In genomic region chrX:139246295-139246694, GRCh38 we compare ENCODE assay signal across 26 cellular contexts.
"Had no signal": no experiment of that assay in that cellular context is flagged by ENCODE, and none has a peak within 500 bp of the region (broad histone marks: within the 10 kb centered on the region; RNA-seq: fewer than 3 reads in every experiment).

No MANE protein-coding gene starts in this region.

- H3K4me1 ChIP-seq: esophagus squamous epithelium, gastroesophageal sphincter, heart left ventricle, lower lobe of right lung, testis, uterus had no signal

- H3K36me3 Mint-ChIP-seq: activated naive CD4-positive, alpha-beta T cell treated with anti-CD3 and anti-CD28 coated beads, Interleukin-2, amount 50 U/mL, for 72 hours; naive thymus-derived CD4-positive, alpha-beta T cell; stimulated activated naive B cell treated with anti-CD40 and anti-IgM and Interleukin-4, amounts not matched to agents 10 μg/mL and 1 μg/mL and 100 μg/mL, for 72 hours had no signal

- H3K4me3 Mint-ChIP-seq: activated CD4-positive, alpha-beta T cell treated with anti-CD3 and anti-CD28 coated beads, Interleukin-2, amount 10 ng/mL, durations not matched to agents 24 days and 14 days; activated CD8-positive, alpha-beta T cell treated with anti-CD3 and anti-CD28 coated beads for 36 hours; activated T-helper 1 cell treated with anti-CD3 and anti-CD28 coated beads, Interleukin-12 subunit alpha, Interleukin-12 subunit beta, Interleukin-2, Interleukin-4 antibody, amounts not matched to agents 30 ng/mL and 10 ng/mL and 1 ng/mL, durations not matched to agents 14 hours and 24 hours and 36 hours; naive thymus-derived CD4-positive, alpha-beta T cell; neural crest cell; stimulated activated naive B cell treated with anti-CD40 and anti-IgM and Interleukin-4, amounts not matched to agents 10 μg/mL and 1 μg/mL and 100 μg/mL, for 72 hours had no signal

- H3K4me1 Mint-ChIP-seq: activated CD4-positive, alpha-beta T cell treated with anti-CD3 and anti-CD28 coated beads, Interleukin-2, amount 10 ng/mL, durations not matched to agents 24 days and 14 days; naive thymus-derived CD4-positive, alpha-beta T cell; stimulated activated naive B cell treated with anti-CD40 and anti-IgM and Interleukin-4, amounts not matched to agents 10 μg/mL and 1 μg/mL and 100 μg/mL, for 72 hours had no signal

- H3K9me3 ChIP-seq: esophagus squamous epithelium, gastroesophageal sphincter, lower lobe of right lung, testis, uterus had no signal

- H3K36me3 ChIP-seq: esophagus squamous epithelium, gastroesophageal sphincter, heart left ventricle, lower lobe of right lung, uterus had no signal

- H3K9me3 Mint-ChIP-seq: activated CD4-positive, alpha-beta T cell treated with anti-CD3 and anti-CD28 coated beads, Interleukin-2, amount 10 ng/mL, durations not matched to agents 24 days and 14 days; activated T-helper 1 cell treated with anti-CD3 and anti-CD28 coated beads, Interleukin-12 subunit alpha, Interleukin-12 subunit beta, Interleukin-2, Interleukin-4 antibody, amounts not matched to agents 30 ng/mL and 10 ng/mL and 1 ng/mL, durations not matched to agents 14 hours and 24 hours and 36 hours had no signal

- DNase-seq: activated CD4-positive, alpha-beta T cell treated with anti-CD3 and anti-CD28 coated beads, Interleukin-2, amount 10 ng/mL, durations not matched to agents 24 days and 14 days; activated CD8-positive, alpha-beta T cell treated with anti-CD3 and anti-CD28 coated beads for 36 hours; activated gamma-delta T cell treated with Interleukin-2 at 50 U/mL for 16 hours; cerebellar nuclear complex; esophagus squamous epithelium; heart left ventricle; islet precursor cell; lower lobe of right lung; naive thymus-derived CD4-positive, alpha-beta T cell; stimulated activated CD4-positive, alpha-beta T cell treated with anti-CD3 and anti-CD28 coated beads, Interleukin-15, amount 100 ng/mL, for 24 hours; stimulated activated CD4-positive, alpha-beta T cell treated with anti-CD3 and anti-CD28 coated beads, Interleukin-2, amount 100 ng/mL, for 48 hours; stimulated activated CD8-positive, alpha-beta memory T cell treated with anti-CD3 and anti-CD28 coated beads, Interleukin-4, amount 100 ng/mL, for 48 hours; stimulated activated naive B cell treated with anti-CD40 and anti-IgM and Interleukin-4, amounts not matched to agents 10 μg/mL and 1 μg/mL and 100 μg/mL, for 72 hours; testis; trophoblast cell; uterus had no signal

- H3K27ac ChIP-seq: coronary artery, esophagus squamous epithelium, gastroesophageal sphincter, heart left ventricle, lower lobe of right lung, testis, uterus, VCaP had no signal

- H3K27me3 ChIP-seq: esophagus squamous epithelium, gastroesophageal sphincter, testis, uterus had no signal

- H3K4me3 ChIP-seq: coronary artery, esophagus squamous epithelium, gastroesophageal sphincter, heart left ventricle, lower lobe of right lung, smooth muscle cell, testis, uterus had no signal

- H3K27ac Mint-ChIP-seq: activated CD4-positive, alpha-beta T cell treated with anti-CD3 and anti-CD28 coated beads, Interleukin-2, amount 10 ng/mL, durations not matched to agents 24 days and 14 days; activated CD8-positive, alpha-beta T cell treated with anti-CD3 and anti-CD28 coated beads for 36 hours; activated naive CD4-positive, alpha-beta T cell treated with anti-CD3 and anti-CD28 coated beads, Interleukin-2, amount 50 U/mL, for 72 hours; activated T-helper 1 cell treated with anti-CD3 and anti-CD28 coated beads, Interleukin-12 subunit alpha, Interleukin-12 subunit beta, Interleukin-2, Interleukin-4 antibody, amounts not matched to agents 30 ng/mL and 10 ng/mL and 1 ng/mL, durations not matched to agents 14 hours and 24 hours and 36 hours; naive thymus-derived CD4-positive, alpha-beta T cell; stimulated activated naive B cell treated with anti-CD40 and anti-IgM and Interleukin-4, amounts not matched to agents 10 μg/mL and 1 μg/mL and 100 μg/mL, for 72 hours had no signal

- ATAC-seq: activated CD4-positive, CD25-positive, alpha-beta regulatory T cell treated with anti-CD3 and anti-CD28 coated beads, Interleukin-2, amount 50 U/mL, for 24 hours; activated CD8-positive, alpha-beta T cell treated with anti-CD3 and anti-CD28 coated beads for 36 hours; activated naive CD4-positive, alpha-beta T cell treated with anti-CD3 and anti-CD28 coated beads, Interleukin-2, amount 50 U/mL, for 72 hours; gastroesophageal sphincter; heart left ventricle; left lobe of liver; lower lobe of right lung; naive thymus-derived CD4-positive, alpha-beta T cell; sciatic nerve; stimulated activated naive B cell treated with anti-CD40 and anti-IgM and Interleukin-4, amounts not matched to agents 10 μg/mL and 1 μg/mL and 100 μg/mL, for 72 hours had no signal

- H3K27me3 Mint-ChIP-seq: activated CD4-positive, alpha-beta T cell treated with anti-CD3 and anti-CD28 coated beads, Interleukin-2, amount 10 ng/mL, durations not matched to agents 24 days and 14 days; activated CD8-positive, alpha-beta T cell treated with anti-CD3 and anti-CD28 coated beads for 36 hours; naive thymus-derived CD4-positive, alpha-beta T cell had no signal

- H3K4me2 ChIP-seq: smooth muscle cell had no signal
